ENCODE assay signal across 8 cellular contexts in the genomic region with DNA sequence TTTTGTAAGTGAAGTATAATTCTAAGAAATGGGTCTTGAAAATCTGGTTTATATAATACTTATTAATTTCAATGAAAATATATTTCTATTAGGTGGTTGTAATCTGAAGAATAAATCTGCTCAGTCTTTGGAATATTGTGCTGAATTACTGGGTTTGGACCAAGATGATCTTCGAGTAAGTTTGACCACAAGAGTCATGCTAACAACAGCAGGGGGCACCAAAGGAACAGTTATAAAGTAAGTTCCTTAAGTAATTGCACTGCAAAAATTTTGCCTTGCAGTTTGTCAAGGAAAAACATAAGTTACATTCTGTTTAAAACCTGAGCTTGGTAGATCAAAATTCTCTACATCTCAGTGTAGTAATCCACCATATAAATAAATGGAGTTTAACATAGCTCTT.
DNase-seq lines count a peak whose midpoint lies in the region; ATAC-seq and TF ChIP-seq lines count a peak whose summit lies in the region.

No MANE protein-coding gene starts in this region.

- H3K27ac Mint-ChIP-seq in endothelial cell (ENCODE audit: unreplicated experiment) (no peak overlapping the region), osteocyte (ENCODE audit: unreplicated experiment) (no peak overlapping the region)
- no peak overlapping the region for H3K27ac Mint-ChIP-seq in stimulated activated memory B cell treated with anti-CD40 and anti-IgM and Interleukin-4, amounts not matched to agents 10 μg/mL and 1 μg/mL and 100 μg/mL, for 72 hours

- no peaks in the 10 kb centered on the region for H4K20me1 ChIP-seq in PC-3 (ENCODE audit: low read length)

- H3K9me3 Mint-ChIP-seq in endothelial cell (ENCODE audit: unreplicated experiment) (no peaks in the 10 kb centered on the region), osteocyte (ENCODE audit: unreplicated experiment) (no peaks in the 10 kb centered on the region)
- H3K9me3 Mint-ChIP-seq in stimulated activated memory B cell treated with anti-CD40 and anti-IgM and Interleukin-4, amounts not matched to agents 10 μg/mL and 1 μg/mL and 100 μg/mL, for 72 hours: no peaks in the 10 kb centered on the region

- intact Hi-C loops in PC-3 (cut with micrococcal nuclease): loop anchor here (5.0 kb wide), 3 partner anchors 37 to 77 kb away; no protein-coding TSS in a partner anchor

- H3K79me2 ChIP-seq in PC-3 (ENCODE audit: low read length): no peaks in the 10 kb centered on the region

- no peaks in the 10 kb centered on the region for H3K27me3 Mint-ChIP-seq in endothelial cell (ENCODE audit: unreplicated experiment)
- no peaks in the 10 kb centered on the region for H3K27me3 Mint-ChIP-seq in osteocyte (ENCODE audit: unreplicated experiment)
- peaks cover 6% of the 10 kb centered on the region for H3K27me3 Mint-ChIP-seq in stimulated activated memory B cell treated with anti-CD40 and anti-IgM and Interleukin-4, amounts not matched to agents 10 μg/mL and 1 μg/mL and 100 μg/mL, for 72 hours

- POLR2A ChIA-PET in PC-3 (lab: Charles Lee; ENCODE audit: unreplicated experiment): interaction anchor here (0.7 kb wide), 1 partner anchor 1324 kb away, joined by 6 read pairs; no protein-coding TSS in a partner anchor

- no peak overlapping the region for H2AFZ ChIP-seq in PC-3 (ENCODE audit: low read length)

- TF ChIP-seq CTCF in PC-3 (conservative IDR thresholded peaks at IDR 0.05; ENCODE audit: low read depth, low read length): peak; percentile 60; the same call in 1 of the 2 replicates
- peak; percentile 16 for TF ChIP-seq CTCF in endothelial cell (IDR thresholded peaks at IDR 0.05; ENCODE audit: unreplicated experiment)
- peak; percentile 61 for TF ChIP-seq CTCF in osteocyte (IDR thresholded peaks at IDR 0.05)

- DNase-seq in NCI-H1694 treated with DMSO at 0.1 percent for 48 hours (lab: John Stamatoyannopoulos, UW): peak; percentile 8
- DNase-seq in NCI-H1694 (lab: John Stamatoyannopoulos, UW): no peak
- DNase-seq in H4 (ENCODE audit: low spot score): peak; percentile 89
- peak; percentile 70 for DNase-seq in PC-3
- DNase-seq in endothelial cell (ENCODE audit: low spot score): peak; percentile 29
- DNase-seq in osteocyte (ENCODE audit: extremely low spot score, unreplicated experiment): no peak
- DNase-seq in cerebellar nuclear complex (lab: John Stamatoyannopoulos, UW): no peak

- peaks cover 35% of the 10 kb centered on the region for H3K4me1 ChIP-seq in PC-3 (ENCODE audit: insufficient read depth, low read length)

- H3K4me2 ChIP-seq in PC-3 (ENCODE audit: low read length): no peak overlapping the region

- H3K4me1 Mint-ChIP-seq in endothelial cell (ENCODE audit: unreplicated experiment) (peaks cover 4% of the 10 kb centered on the region), osteocyte (ENCODE audit: unreplicated experiment) (peaks cover 38% of the 10 kb centered on the region)
- peaks cover 6% of the 10 kb centered on the region for H3K4me1 Mint-ChIP-seq in stimulated activated memory B cell treated with anti-CD40 and anti-IgM and Interleukin-4, amounts not matched to agents 10 μg/mL and 1 μg/mL and 100 μg/mL, for 72 hours

- H3K36me3 ChIP-seq in PC-3 (ENCODE audit: low read depth, low read length): peaks cover 2% of the 10 kb centered on the region; the same call in 1 of the 2 replicates

- H3K27me3 ChIP-seq in PC-3 (ENCODE audit: low read length): no peaks in the 10 kb centered on the region

- H3K4me3 Mint-ChIP-seq in endothelial cell (ENCODE audit: unreplicated experiment) (no peak overlapping the region), osteocyte (ENCODE audit: unreplicated experiment) (no peak overlapping the region)
- H3K4me3 Mint-ChIP-seq in stimulated activated memory B cell treated with anti-CD40 and anti-IgM and Interleukin-4, amounts not matched to agents 10 μg/mL and 1 μg/mL and 100 μg/mL, for 72 hours: no peak overlapping the region

- H3K36me3 Mint-ChIP-seq in endothelial cell (ENCODE audit: low read depth, unreplicated experiment) (peaks cover 13% of the 10 kb centered on the region), osteocyte (ENCODE audit: unreplicated experiment) (peaks cover 32% of the 10 kb centered on the region)
- no peaks in the 10 kb centered on the region for H3K36me3 Mint-ChIP-seq in stimulated activated memory B cell treated with anti-CD40 and anti-IgM and Interleukin-4, amounts not matched to agents 10 μg/mL and 1 μg/mL and 100 μg/mL, for 72 hours

- no peak overlapping the region for H3K27ac ChIP-seq in PC-3 (ENCODE audit: low read length)

- H3F3A ChIP-seq in PC-3 (ENCODE audit: low read length, unreplicated experiment): no peaks in the 10 kb centered on the region

- H3K9ac ChIP-seq in PC-3 (ENCODE audit: low read length): no peak overlapping the region

- H3K4me3 ChIP-seq in PC-3 (ENCODE audit: low read length): no peak overlapping the region

- CTCF ChIA-PET in PC-3 (lab: Charles Lee): interaction anchor here (0.6 to 0.7 kb wide), 2 partner anchors 39 to 80 kb away, joined by 3 read pairs; no protein-coding TSS in a partner anchor

- BruUV-seq in PC-3 (replicated peaks; lab: Mats Ljungman, UMichigan): no TSS peak

- ATAC-seq in PC-3: 0 out of 2 replicates have a peak, but pooled peaks have one; percentile 32
- no peak for ATAC-seq in stimulated activated memory B cell treated with anti-CD40 and anti-IgM and Interleukin-4, amounts not matched to agents 10 μg/mL and 1 μg/mL and 100 μg/mL, for 72 hours

- H3K9me2 ChIP-seq in PC-3 (replicated peaks; ENCODE audit: low read length): no peaks in the 10 kb centered on the region

- no peaks in the 10 kb centered on the region for H3K9me3 ChIP-seq in PC-3 (ENCODE audit: low read length)

Comparison
In these comparisons a context has a peak if more than half of its experiments do, and no peak if none do; other contexts are left out.
1. DNase-seq: peak in NCI-H1694 treated with DMSO at 0.1 percent for 48 hours (single experiment), H4 (single experiment), PC-3 (single experiment) and endothelial cell (single experiment); none in NCI-H1694 (single experiment), osteocyte (single experiment) and cerebellar nuclear complex (0 of 2).
2. Peak in every context shown above with its lines, with median percentiles within 50 percentile points of each other: CTCF ChIP-seq.